In the genomic region with DNA sequence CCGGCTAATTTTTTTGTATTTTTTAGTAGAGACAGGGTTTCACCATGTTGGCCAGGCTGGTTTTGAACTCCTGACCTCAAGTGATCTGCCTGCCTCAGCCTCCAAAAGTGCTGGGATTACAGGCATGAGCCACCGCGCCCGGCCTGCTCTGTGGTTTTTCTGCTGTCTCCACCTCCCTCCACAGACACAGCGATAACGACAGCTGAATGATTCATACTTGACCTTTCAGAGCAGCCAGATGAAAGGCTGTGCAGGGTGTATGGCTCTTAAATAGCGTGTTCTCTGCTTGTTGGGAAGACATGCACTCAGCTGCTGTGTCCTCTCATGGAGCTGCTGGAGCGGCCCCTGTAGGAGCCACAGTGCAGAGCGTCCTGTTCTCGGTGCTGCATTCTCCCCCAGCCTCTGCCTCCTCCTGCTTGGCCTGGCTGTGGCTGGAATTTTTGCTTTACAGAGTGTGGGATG, we compare ENCODE assay signal across 8 cellular contexts.
DNase-seq lines count a peak whose midpoint lies in the region; ATAC-seq and TF ChIP-seq lines count a peak whose summit lies in the region.
"Not testable (repeated sequence)": the region's sequence is repeated elsewhere in the genome, so short reads cannot be mapped to it uniquely, and the experiment has no call there.

No MANE protein-coding gene starts in this region.

- H3K9me3 ChIP-seq in adrenal gland (replicated peaks in 1 of 3), result not testable (repeated sequence)

- H3K4me1 ChIP-seq in adrenal gland (replicated peaks in 1 of 2), result peaks cover 10 to 14% of the 10 kb centered on the region in 2 donors

- H3K36me3 Mint-ChIP-seq in WTC11, result peaks cover 22% of the 10 kb centered on the region

- 24 to 32% (median 28%) methylated on average over 6 to 10 of the region's 10 CpGs for WGBS in adrenal gland, 4 donors

- ATAC-seq in HG03097 (IDR thresholded peaks at IDR 0.05; ENCODE audit: low FRiP score, unreplicated experiment) (peak; percentile 61), WTC11 (peak; percentile 98)

- intact Hi-C loops in adrenal gland (cut with DNase I) (loop anchor here in 1 of 2 donors (10.0 kb wide), 1 partner anchor 61 kb away; a partner anchor contains a TSS), cardiac septum (cut with DNase I) (loop anchor here (5.0 kb wide), 2 partner anchors 64 to 249 kb away; a partner anchor contains a TSS), posterior vena cava (cut with DNase I) (loop anchor here (5.0 to 10.0 kb wide), 2 partner anchors 39 to 61 kb away; a partner anchor contains a TSS)

- POLR2A ChIA-PET in WTC11 (lab: Charles Lee), result not testable (repeated sequence)

- H3K27ac Mint-ChIP-seq in WTC11, result peak overlapping the region; percentile 22; the same call in 1 of the 2 replicates

- H3K27me3 ChIP-seq in adrenal gland, result not testable (repeated sequence)

- peak; percentile 33 for DNase-seq in GF-D8 (lab: John Stamatoyannopoulos, UW)
- DNase-seq in NCI-H524 (lab: John Stamatoyannopoulos, UW), result peak; percentile 81 to 87
- DNase-seq in WTC11 (ENCODE audit: low spot score), result peak; percentile 54
- DNase-seq in adrenal gland, result peak; percentile 78 to 96 (median 92)
- DNase-seq in cardiac septum (ENCODE audit: low spot score), result peak; percentile 85
- peak; percentile 94 for DNase-seq in posterior vena cava (ENCODE audit: low spot score)
- DNase-seq in stromal cell of bone marrow (ENCODE audit: low read depth), result peak; percentile 96

- not testable (repeated sequence) for TF ChIP-seq CTCF in WTC11 (IDR thresholded peaks at IDR 0.05)
- peak; percentile 11 to 70 (median 62) for TF ChIP-seq CTCF in adrenal gland (IDR thresholded peaks at IDR 0.05)

- not testable (repeated sequence) for H3K4me3 ChIP-seq in adrenal gland

- peak overlapping the region; percentile 35 to 90 (median 81) for H3K27ac ChIP-seq in adrenal gland

- not testable (repeated sequence) for H3K4me3 Mint-ChIP-seq in WTC11

- TF ChIP-seq POLR2A in adrenal gland (IDR thresholded peaks at IDR 0.05), result peak; percentile 21 to 87

- H3K36me3 ChIP-seq in adrenal gland (replicated peaks in 1 of 2), result not testable (repeated sequence)

- not testable (repeated sequence) for H3K9me3 Mint-ChIP-seq in WTC11

- CTCF ChIA-PET in WTC11 (lab: Charles Lee), result interaction anchor here (0.6 to 2.3 kb wide), 3 partner anchors 25 to 158 kb away, joined by 3 to 6 read pairs (median 4); no protein-coding TSS in a partner anchor

- H3K4me1 Mint-ChIP-seq in WTC11, result peaks cover 16% of the 10 kb centered on the region

- H3K27me3 Mint-ChIP-seq in WTC11 (ENCODE audit: low read depth), result not testable (repeated sequence)

TF ChIP-seq in WTC11, 78 proteins besides CTCF, POLR2A, EP300 and RAD21:
- TF ChIP-seq GABPB1 (CRISPR knock-in tag; IDR thresholded peaks at IDR 0.05), result peak; percentile 62; the same call in 1 of the 2 replicates

Comparison
In these comparisons a context has a peak if more than half of its experiments do, and no peak if none do; other contexts are left out.
1. DNase-seq: peak in every context shown above with its lines; median percentile 96 in stromal cell of bone marrow; 94 in posterior vena cava; 92 in adrenal gland; 85 in cardiac septum; 84 in NCI-H524; 54 in WTC11; 33 in GF-D8.